ENCODE assay signal across 9 cellular contexts in genomic region chr3:5021571-5022092, GRCh38. TPM values are rescaled to one million over a fixed set of nuclear protein-coding genes. Genes with fewer than 3 reads are reported as not detected.
DNase-seq lines count a peak whose midpoint lies in the region; ATAC-seq and TF ChIP-seq lines count a peak whose summit lies in the region.
"Had no signal": no experiment of that assay in that cellular context is flagged by ENCODE, and none has a peak within 500 bp of the region (broad histone marks: within the 10 kb centered on the region; RNA-seq: fewer than 3 reads in every experiment).

No MANE protein-coding gene starts in this region.

- H3K4me1 Mint-ChIP-seq in effector memory CD8-positive, alpha-beta T cell (ENCODE audit: low read depth in 2 of 2) = peaks cover 28 to 32% of the 10 kb centered on the region in 2 donors

- no peaks in the 10 kb centered on the region for H3K9me3 ChIP-seq in WERI-Rb-1 (ENCODE audit: severe bottlenecking)

- H3K4me3 ChIP-seq in skeletal muscle cell (ENCODE audit: low read depth, low read length) (no peak overlapping the region), dorsolateral prefrontal cortex (no peak overlapping the region), WERI-Rb-1 (ENCODE audit: low read depth, low read length) (no peak overlapping the region)

- H3K36me3 Mint-ChIP-seq in effector memory CD8-positive, alpha-beta T cell (ENCODE audit: insufficient read depth) = peaks cover 5% of the 10 kb centered on the region

- POLR2A ChIA-PET in RWPE1 (lab: Yijun Ruan, JAX; ENCODE audit: low non-redundant PET) = interaction anchor here (3.8 kb wide), 1 partner anchor 37 kb away, joined by 19 read pairs; no protein-coding TSS in a partner anchor

- H3K9me3 Mint-ChIP-seq in effector memory CD8-positive, alpha-beta T cell = no peaks in the 10 kb centered on the region

- H3K4me3 Mint-ChIP-seq in effector memory CD8-positive, alpha-beta T cell = no peak overlapping the region

- TF ChIP-seq CTCF in RWPE1 (conservative IDR thresholded peaks at IDR 0.05; ENCODE audit: low read depth) (no peak), dorsolateral prefrontal cortex (IDR thresholded peaks at IDR 0.05 in 54 of 56, conservative IDR thresholded peaks at IDR 0.05 in 2 of 56; ENCODE audit: low read depth in 1 of 56, partially characterized antibody in 56 of 56) (no peak), WERI-Rb-1 (IDR thresholded peaks at IDR 0.05; ENCODE audit: low read depth, low read length) (no peak)

- DNase-seq in H4 (ENCODE audit: low spot score) (peak; percentile 64), RWPE1 (ENCODE audit: low spot score) (peak; percentile 60), skeletal muscle cell (ENCODE audit: low read depth) (peak; percentile 33), dorsolateral prefrontal cortex (no peak), WERI-Rb-1 (no peak)
- DNase-seq in effector memory CD8-positive, alpha-beta T cell = no peak
- DNase-seq: NCI-H1930 had no signal

- no peak for ATAC-seq in effector memory CD8-positive, alpha-beta T cell (replicated peaks)
- ATAC-seq in GM21786 (IDR thresholded peaks at IDR 0.05; ENCODE audit: unreplicated experiment) (no peak), GM19467 (IDR thresholded peaks at IDR 0.05; ENCODE audit: unreplicated experiment) (no peak)

- peak overlapping the region; percentile 13 to 91 for H3K27ac Mint-ChIP-seq in effector memory CD8-positive, alpha-beta T cell

- H3K27me3 ChIP-seq in dorsolateral prefrontal cortex = no peaks in the 10 kb centered on the region
- no peaks in the 10 kb centered on the region for H3K27me3 ChIP-seq in WERI-Rb-1 (ENCODE audit: insufficient read depth, low read depth, severe bottlenecking)

- H3K27ac ChIP-seq in RWPE1 = peak overlapping the region; percentile 29; the same call in 1 of the 2 replicates
- no peak overlapping the region for H3K27ac ChIP-seq in dorsolateral prefrontal cortex
- H3K27ac ChIP-seq in WERI-Rb-1 = no peak overlapping the region

- intact Hi-C loops in dorsolateral prefrontal cortex (cut with DNase I) = loop anchor here in 1 of 2 donors (5.0 kb wide), 1 partner anchor 34 kb away; no protein-coding TSS in a partner anchor

- no peaks in the 10 kb centered on the region for H3K36me3 ChIP-seq in WERI-Rb-1

- CTCF ChIA-PET in RWPE1 (lab: Yijun Ruan, JAX) = interaction anchor here (0.5 to 0.7 kb wide), 2 partner anchors 35 to 713 kb away, joined by 5 to 6 read pairs; no protein-coding TSS in a partner anchor

- no peaks in the 10 kb centered on the region for H3K27me3 Mint-ChIP-seq in effector memory CD8-positive, alpha-beta T cell

RNA-seq across cellular contexts. Expression of gene BHLHE40, which starts 42.4 kb away (rescaled TPM):
- total RNA-seq in H4 (2014; rRNA removed; shearing (Covaris generic)) = 28.0 and 38.3 TPM in 2 replicates
- total RNA-seq in dorsolateral prefrontal cortex = 100 to 1,000 TPM in 42 of 120 experiments, 10 to 100 TPM in 78; 45.4 to 207 (median 91.5) TPM

Comparison
In these comparisons a context has a peak if more than half of its experiments do, and no peak if none do; other contexts are left out.
1. DNase-seq: peak in H4 (single experiment), RWPE1 (single experiment) and skeletal muscle cell (single experiment); none in effector memory CD8-positive, alpha-beta T cell (0 of 3), dorsolateral prefrontal cortex (0 of 10) and WERI-Rb-1 (single experiment).